ENCODE assay signal across 11 cellular contexts in the genomic region with DNA sequence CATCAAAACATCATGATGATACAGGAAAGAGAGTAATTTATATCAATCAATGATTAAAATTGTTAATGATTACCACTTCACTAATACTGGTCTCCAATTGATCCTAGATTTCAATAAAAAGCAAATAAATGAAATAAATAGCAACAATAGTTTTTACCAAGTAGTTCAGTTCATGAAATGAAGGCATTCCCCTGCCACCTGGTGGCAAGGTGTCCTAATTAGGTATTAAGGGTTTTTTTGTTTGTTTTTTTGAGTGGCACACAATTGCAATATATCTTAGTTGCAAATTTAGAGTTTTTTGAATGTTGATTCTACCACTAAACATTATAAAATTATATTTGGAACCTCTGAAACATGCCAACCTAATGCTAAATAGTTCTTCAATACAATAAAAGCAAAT.
DNase-seq lines count a peak whose midpoint lies in the region; ATAC-seq, FAIRE-seq and TF ChIP-seq lines count a peak whose summit lies in the region.
"Had no signal": no experiment of that assay in that cellular context is flagged by ENCODE, and none has a peak within 500 bp of the region (broad histone marks: within the 10 kb centered on the region; RNA-seq: fewer than 3 reads in every experiment).

No MANE protein-coding gene starts in this region.

- no peaks in the 10 kb centered on the region for H4K20me1 ChIP-seq in smooth muscle cell (ENCODE audit: low read depth)

- no peaks in the 10 kb centered on the region for H3K36me3 ChIP-seq in Peyer's patch
- H3K36me3 ChIP-seq in smooth muscle cell (ENCODE audit: low read depth): no peaks in the 10 kb centered on the region

- no peak overlapping the region for H2AFZ ChIP-seq in smooth muscle cell (ENCODE audit: low read depth)

- H3K4me3 ChIP-seq in Peyer's patch: no peak overlapping the region
- H3K4me3 ChIP-seq in fibroblast of villous mesenchyme (ENCODE audit: low read depth, low read length): no peak overlapping the region
- H3K4me3 ChIP-seq in smooth muscle cell: no peak overlapping the region
- H3K4me3 ChIP-seq: mucosa of descending colon had no signal

- H3K4me1 ChIP-seq in Peyer's patch (no peaks in the 10 kb centered on the region), smooth muscle cell (ENCODE audit: low read depth) (no peaks in the 10 kb centered on the region)

- TF ChIP-seq POLR2A in Peyer's patch (IDR thresholded peaks at IDR 0.05) (no peak), H54 (IDR thresholded peaks at IDR 0.05; ENCODE audit: low read depth, low read length) (no peak)

- ATAC-seq in GM18909 (IDR thresholded peaks at IDR 0.05; ENCODE audit: poor library complexity, unreplicated experiment) (no peak), GM18873 (IDR thresholded peaks at IDR 0.05; ENCODE audit: low FRiP score, unreplicated experiment) (no peak)
- ATAC-seq: mucosa of descending colon had no signal

- no peak for FAIRE-seq in H54 (lab: Jason Lieb, UNC)
- FAIRE-seq: colon had no signal

- H3K27ac ChIP-seq in Peyer's patch: no peak overlapping the region
- no peak overlapping the region for H3K27ac ChIP-seq in smooth muscle cell (ENCODE audit: low read depth)

- H3K9ac ChIP-seq in smooth muscle cell (ENCODE audit: low read depth): no peak overlapping the region

- H3K9me3 ChIP-seq in Peyer's patch (no peaks in the 10 kb centered on the region), smooth muscle cell (replicated peaks; ENCODE audit: low read depth) (no peaks in the 10 kb centered on the region)

- no peaks in the 10 kb centered on the region for H3K27me3 ChIP-seq in Peyer's patch
- no peaks in the 10 kb centered on the region for H3K27me3 ChIP-seq in smooth muscle cell (ENCODE audit: low read depth)

- H3K79me2 ChIP-seq in smooth muscle cell (ENCODE audit: low read depth): no peaks in the 10 kb centered on the region

- no peak overlapping the region for H3K4me2 ChIP-seq in smooth muscle cell

- no peaks in the 10 kb centered on the region for H3F3A ChIP-seq in smooth muscle cell (ENCODE audit: low read depth)

- peak in 4 of 6 experiments; percentile 34 to 65 (median 58) for TF ChIP-seq CTCF in Peyer's patch (IDR thresholded peaks at IDR 0.05)
- TF ChIP-seq CTCF in fibroblast of villous mesenchyme (IDR thresholded peaks at IDR 0.05; ENCODE audit: insufficient read depth, low read depth, low read length): peak; percentile 47
- peak; percentile 36 for TF ChIP-seq CTCF in smooth muscle cell (IDR thresholded peaks at IDR 0.05; ENCODE audit: borderline replicate concordance, insufficient read depth, poor library complexity, severe bottlenecking)

- DNase-seq in NCI-H146 (lab: John Stamatoyannopoulos, UW) (peak; percentile 13), NCI-H146 treated with DMSO at 0.1 percent for 48 hours (lab: John Stamatoyannopoulos, UW; ENCODE audit: unreplicated experiment) (no peak), Peyer's patch (peak in 1 of 3 donors; percentile 58), fibroblast of villous mesenchyme (ENCODE audit: low read depth) (peak; percentile 47), smooth muscle cell (lab: John Stamatoyannopoulos, UW; ENCODE audit: unreplicated experiment) (no peak), H54 (ENCODE audit: insufficient read length, low spot score) (no peak)
- DNase-seq: NCI-H2029 treated with DMSO at 0.1 percent for 48 hours had no signal

Comparison
In these comparisons a context has a peak if more than half of its experiments do, and no peak if none do; other contexts are left out.
1. DNase-seq: peak in NCI-H146 (single experiment) and fibroblast of villous mesenchyme (single experiment); none in NCI-H146 treated with DMSO at 0.1 percent for 48 hours (single experiment), smooth muscle cell (single experiment) and H54 (single experiment).
2. Peak in every context shown above with its lines, with median percentiles within 50 percentile points of each other: CTCF ChIP-seq.